ENCODE assay signal across 1 cellular context in the genomic region with DNA sequence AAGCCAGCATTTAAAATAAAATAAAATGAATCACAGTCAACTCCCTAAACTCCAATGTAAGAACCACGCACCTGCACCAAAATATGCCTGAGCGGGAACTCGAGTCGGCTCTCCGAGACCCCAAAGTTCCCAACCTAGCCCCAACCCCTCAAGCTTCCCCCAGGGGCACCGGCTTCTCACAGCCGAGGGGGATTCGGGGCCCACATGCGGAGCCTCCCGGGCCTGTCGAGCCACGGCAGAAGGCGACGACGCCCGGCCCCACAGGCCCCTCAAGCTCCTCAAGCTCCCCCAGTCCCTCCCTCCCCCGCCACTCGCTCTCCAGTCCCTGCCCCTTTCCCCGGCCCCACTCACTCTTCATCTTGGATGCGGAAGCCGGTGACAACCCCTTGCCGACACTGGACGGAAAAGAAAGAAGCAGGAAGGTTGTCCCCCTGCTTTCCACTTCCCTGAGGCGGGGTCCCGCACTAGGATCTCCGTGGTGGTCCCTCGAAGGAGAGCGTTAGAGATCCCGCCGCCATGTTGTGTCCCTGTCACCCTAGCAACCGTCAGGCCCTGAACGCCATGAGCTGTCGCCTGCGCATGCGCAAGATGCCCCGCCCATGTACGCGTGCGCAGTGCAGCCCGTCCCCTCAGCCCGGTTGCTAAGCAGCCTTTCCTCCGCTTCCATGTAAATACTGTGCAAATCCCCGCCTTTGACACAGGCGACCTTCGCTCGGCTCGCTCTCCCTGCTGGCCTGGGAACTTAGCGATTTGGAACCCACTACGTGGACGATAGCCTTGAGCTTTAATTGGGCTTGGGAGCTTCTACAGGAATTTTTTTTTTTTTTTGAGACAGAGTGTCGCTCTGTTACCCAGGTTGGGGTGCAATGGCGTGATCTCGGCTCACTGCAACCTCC.
TF ChIP-seq lines count a peak whose summit lies in the region.

A gene with protein sequence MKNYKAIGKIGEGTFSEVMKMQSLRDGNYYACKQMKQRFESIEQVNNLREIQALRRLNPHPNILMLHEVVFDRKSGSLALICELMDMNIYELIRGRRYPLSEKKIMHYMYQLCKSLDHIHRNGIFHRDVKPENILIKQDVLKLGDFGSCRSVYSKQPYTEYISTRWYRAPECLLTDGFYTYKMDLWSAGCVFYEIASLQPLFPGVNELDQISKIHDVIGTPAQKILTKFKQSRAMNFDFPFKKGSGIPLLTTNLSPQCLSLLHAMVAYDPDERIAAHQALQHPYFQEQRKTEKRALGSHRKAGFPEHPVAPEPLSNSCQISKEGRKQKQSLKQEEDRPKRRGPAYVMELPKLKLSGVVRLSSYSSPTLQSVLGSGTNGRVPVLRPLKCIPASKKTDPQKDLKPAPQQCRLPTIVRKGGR (minus strand): TSS at position 554 of the 896 bp plus-strand sequence. CDS start 196 bp downstream, at position 358.

TF ChIP-seq in HepG2, 621 proteins besides CTCF, POLR2A, EP300 and RAD21 (continued from another document and continues in another):
- no peak; the same call in 1 of the 2 replicates for TF ChIP-seq NFKB2 (CRISPR knock-in tag; IDR thresholded peaks at IDR 0.05; ENCODE audit: borderline replicate concordance)
- no peak for TF ChIP-seq SATB2 (CRISPR knock-in tag; IDR thresholded peaks at IDR 0.05)
- no peak for TF ChIP-seq ZNF430 (CRISPR knock-in tag; IDR thresholded peaks at IDR 0.05)
- TF ChIP-seq, protein P1, sequence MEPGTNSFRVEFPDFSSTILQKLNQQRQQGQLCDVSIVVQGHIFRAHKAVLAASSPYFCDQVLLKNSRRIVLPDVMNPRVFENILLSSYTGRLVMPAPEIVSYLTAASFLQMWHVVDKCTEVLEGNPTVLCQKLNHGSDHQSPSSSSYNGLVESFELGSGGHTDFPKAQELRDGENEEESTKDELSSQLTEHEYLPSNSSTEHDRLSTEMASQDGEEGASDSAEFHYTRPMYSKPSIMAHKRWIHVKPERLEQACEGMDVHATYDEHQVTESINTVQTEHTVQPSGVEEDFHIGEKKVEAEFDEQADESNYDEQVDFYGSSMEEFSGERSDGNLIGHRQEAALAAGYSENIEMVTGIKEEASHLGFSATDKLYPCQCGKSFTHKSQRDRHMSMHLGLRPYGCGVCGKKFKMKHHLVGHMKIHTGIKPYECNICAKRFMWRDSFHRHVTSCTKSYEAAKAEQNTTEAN (CRISPR knock-in tag; conservative IDR thresholded peaks at IDR 0.05): no peak
- TF ChIP-seq ISX (CRISPR knock-in tag; conservative IDR thresholded peaks at IDR 0.05): no peak
- TF ChIP-seq, protein P2, sequence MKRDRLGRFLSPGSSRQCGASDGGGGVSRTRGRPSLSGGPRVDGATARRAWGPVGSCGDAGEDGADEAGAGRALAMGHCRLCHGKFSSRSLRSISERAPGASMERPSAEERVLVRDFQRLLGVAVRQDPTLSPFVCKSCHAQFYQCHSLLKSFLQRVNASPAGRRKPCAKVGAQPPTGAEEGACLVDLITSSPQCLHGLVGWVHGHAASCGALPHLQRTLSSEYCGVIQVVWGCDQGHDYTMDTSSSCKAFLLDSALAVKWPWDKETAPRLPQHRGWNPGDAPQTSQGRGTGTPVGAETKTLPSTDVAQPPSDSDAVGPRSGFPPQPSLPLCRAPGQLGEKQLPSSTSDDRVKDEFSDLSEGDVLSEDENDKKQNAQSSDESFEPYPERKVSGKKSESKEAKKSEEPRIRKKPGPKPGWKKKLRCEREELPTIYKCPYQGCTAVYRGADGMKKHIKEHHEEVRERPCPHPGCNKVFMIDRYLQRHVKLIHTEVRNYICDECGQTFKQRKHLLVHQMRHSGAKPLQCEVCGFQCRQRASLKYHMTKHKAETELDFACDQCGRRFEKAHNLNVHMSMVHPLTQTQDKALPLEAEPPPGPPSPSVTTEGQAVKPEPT (CRISPR knock-in tag; IDR thresholded peaks at IDR 0.05; ENCODE audit: low read depth): no peak
- TF ChIP-seq FOXK1 (CRISPR knock-in tag; IDR thresholded peaks at IDR 0.05; ENCODE audit: borderline replicate concordance, low read depth): peak; percentile 88
- TF ChIP-seq, protein P3, sequence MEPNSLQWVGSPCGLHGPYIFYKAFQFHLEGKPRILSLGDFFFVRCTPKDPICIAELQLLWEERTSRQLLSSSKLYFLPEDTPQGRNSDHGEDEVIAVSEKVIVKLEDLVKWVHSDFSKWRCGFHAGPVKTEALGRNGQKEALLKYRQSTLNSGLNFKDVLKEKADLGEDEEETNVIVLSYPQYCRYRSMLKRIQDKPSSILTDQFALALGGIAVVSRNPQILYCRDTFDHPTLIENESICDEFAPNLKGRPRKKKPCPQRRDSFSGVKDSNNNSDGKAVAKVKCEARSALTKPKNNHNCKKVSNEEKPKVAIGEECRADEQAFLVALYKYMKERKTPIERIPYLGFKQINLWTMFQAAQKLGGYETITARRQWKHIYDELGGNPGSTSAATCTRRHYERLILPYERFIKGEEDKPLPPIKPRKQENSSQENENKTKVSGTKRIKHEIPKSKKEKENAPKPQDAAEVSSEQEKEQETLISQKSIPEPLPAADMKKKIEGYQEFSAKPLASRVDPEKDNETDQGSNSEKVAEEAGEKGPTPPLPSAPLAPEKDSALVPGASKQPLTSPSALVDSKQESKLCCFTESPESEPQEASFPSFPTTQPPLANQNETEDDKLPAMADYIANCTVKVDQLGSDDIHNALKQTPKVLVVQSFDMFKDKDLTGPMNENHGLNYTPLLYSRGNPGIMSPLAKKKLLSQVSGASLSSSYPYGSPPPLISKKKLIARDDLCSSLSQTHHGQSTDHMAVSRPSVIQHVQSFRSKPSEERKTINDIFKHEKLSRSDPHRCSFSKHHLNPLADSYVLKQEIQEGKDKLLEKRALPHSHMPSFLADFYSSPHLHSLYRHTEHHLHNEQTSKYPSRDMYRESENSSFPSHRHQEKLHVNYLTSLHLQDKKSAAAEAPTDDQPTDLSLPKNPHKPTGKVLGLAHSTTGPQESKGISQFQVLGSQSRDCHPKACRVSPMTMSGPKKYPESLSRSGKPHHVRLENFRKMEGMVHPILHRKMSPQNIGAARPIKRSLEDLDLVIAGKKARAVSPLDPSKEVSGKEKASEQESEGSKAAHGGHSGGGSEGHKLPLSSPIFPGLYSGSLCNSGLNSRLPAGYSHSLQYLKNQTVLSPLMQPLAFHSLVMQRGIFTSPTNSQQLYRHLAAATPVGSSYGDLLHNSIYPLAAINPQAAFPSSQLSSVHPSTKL (CRISPR knock-in tag; IDR thresholded peaks at IDR 0.05): no peak; the same call in 1 of the 2 replicates
- TF ChIP-seq IRX3 (CRISPR knock-in tag; IDR thresholded peaks at IDR 0.05; ENCODE audit: borderline replicate concordance, low read depth): no peak
- TF ChIP-seq ZNF232 (CRISPR knock-in tag; IDR thresholded peaks at IDR 0.05; ENCODE audit: borderline replicate concordance): no peak
- no peak for TF ChIP-seq NR1H2 (CRISPR knock-in tag; IDR thresholded peaks at IDR 0.05; ENCODE audit: borderline replicate concordance, low read depth)
- no peak for TF ChIP-seq MLLT10 (CRISPR knock-in tag; IDR thresholded peaks at IDR 0.05)
- TF ChIP-seq, protein P4, sequence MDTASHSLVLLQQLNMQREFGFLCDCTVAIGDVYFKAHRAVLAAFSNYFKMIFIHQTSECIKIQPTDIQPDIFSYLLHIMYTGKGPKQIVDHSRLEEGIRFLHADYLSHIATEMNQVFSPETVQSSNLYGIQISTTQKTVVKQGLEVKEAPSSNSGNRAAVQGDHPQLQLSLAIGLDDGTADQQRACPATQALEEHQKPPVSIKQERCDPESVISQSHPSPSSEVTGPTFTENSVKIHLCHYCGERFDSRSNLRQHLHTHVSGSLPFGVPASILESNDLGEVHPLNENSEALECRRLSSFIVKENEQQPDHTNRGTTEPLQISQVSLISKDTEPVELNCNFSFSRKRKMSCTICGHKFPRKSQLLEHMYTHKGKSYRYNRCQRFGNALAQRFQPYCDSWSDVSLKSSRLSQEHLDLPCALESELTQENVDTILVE (CRISPR knock-in tag; IDR thresholded peaks at IDR 0.05): peak; percentile 26; the same call in 1 of the 2 replicates
- no peak for TF ChIP-seq ZNF263 (CRISPR knock-in tag; IDR thresholded peaks at IDR 0.05)
- TF ChIP-seq TCF7 (IDR thresholded peaks at IDR 0.05; ENCODE audit: low read depth): no peak
- TF ChIP-seq, protein P5, sequence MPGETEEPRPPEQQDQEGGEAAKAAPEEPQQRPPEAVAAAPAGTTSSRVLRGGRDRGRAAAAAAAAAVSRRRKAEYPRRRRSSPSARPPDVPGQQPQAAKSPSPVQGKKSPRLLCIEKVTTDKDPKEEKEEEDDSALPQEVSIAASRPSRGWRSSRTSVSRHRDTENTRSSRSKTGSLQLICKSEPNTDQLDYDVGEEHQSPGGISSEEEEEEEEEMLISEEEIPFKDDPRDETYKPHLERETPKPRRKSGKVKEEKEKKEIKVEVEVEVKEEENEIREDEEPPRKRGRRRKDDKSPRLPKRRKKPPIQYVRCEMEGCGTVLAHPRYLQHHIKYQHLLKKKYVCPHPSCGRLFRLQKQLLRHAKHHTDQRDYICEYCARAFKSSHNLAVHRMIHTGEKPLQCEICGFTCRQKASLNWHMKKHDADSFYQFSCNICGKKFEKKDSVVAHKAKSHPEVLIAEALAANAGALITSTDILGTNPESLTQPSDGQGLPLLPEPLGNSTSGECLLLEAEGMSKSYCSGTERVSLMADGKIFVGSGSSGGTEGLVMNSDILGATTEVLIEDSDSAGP (CRISPR knock-in tag; IDR thresholded peaks at IDR 0.05; ENCODE audit: borderline replicate concordance): peak; percentile 45; the same call in 1 of the 2 replicates
- TF ChIP-seq, protein P6, sequence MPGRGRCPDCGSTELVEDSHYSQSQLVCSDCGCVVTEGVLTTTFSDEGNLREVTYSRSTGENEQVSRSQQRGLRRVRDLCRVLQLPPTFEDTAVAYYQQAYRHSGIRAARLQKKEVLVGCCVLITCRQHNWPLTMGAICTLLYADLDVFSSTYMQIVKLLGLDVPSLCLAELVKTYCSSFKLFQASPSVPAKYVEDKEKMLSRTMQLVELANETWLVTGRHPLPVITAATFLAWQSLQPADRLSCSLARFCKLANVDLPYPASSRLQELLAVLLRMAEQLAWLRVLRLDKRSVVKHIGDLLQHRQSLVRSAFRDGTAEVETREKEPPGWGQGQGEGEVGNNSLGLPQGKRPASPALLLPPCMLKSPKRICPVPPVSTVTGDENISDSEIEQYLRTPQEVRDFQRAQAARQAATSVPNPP (CRISPR knock-in tag; IDR thresholded peaks at IDR 0.05): no peak
- no peak for TF ChIP-seq JDP2 (CRISPR knock-in tag; IDR thresholded peaks at IDR 0.05; ENCODE audit: borderline replicate concordance)
- no peak for TF ChIP-seq ZNF552 (CRISPR knock-in tag; IDR thresholded peaks at IDR 0.05; ENCODE audit: borderline replicate concordance)
- TF ChIP-seq, protein P7, sequence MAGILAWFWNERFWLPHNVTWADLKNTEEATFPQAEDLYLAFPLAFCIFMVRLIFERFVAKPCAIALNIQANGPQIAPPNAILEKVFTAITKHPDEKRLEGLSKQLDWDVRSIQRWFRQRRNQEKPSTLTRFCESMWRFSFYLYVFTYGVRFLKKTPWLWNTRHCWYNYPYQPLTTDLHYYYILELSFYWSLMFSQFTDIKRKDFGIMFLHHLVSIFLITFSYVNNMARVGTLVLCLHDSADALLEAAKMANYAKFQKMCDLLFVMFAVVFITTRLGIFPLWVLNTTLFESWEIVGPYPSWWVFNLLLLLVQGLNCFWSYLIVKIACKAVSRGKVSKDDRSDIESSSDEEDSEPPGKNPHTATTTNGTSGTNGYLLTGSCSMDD (CRISPR knock-in tag; IDR thresholded peaks at IDR 0.05): no peak
- TF ChIP-seq SALL1 (CRISPR knock-in tag; IDR thresholded peaks at IDR 0.05): no peak; the same call in none of the 2 replicates
- peak; percentile 73; the same call in 1 of the 2 replicates for TF ChIP-seq GFI1 (CRISPR knock-in tag; IDR thresholded peaks at IDR 0.05; ENCODE audit: borderline replicate concordance)
- no peak for TF ChIP-seq MYNN (CRISPR knock-in tag; IDR thresholded peaks at IDR 0.05; ENCODE audit: low read depth)
- TF ChIP-seq, protein P8, sequence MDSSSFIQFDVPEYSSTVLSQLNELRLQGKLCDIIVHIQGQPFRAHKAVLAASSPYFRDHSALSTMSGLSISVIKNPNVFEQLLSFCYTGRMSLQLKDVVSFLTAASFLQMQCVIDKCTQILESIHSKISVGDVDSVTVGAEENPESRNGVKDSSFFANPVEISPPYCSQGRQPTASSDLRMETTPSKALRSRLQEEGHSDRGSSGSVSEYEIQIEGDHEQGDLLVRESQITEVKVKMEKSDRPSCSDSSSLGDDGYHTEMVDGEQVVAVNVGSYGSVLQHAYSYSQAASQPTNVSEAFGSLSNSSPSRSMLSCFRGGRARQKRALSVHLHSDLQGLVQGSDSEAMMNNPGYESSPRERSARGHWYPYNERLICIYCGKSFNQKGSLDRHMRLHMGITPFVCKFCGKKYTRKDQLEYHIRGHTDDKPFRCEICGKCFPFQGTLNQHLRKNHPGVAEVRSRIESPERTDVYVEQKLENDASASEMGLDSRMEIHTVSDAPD (CRISPR knock-in tag; IDR thresholded peaks at IDR 0.05): no peak
- TF ChIP-seq CEBPB (IDR thresholded peaks at IDR 0.05; ENCODE audit: borderline replicate concordance, low read depth, low read length): no peak
- TF ChIP-seq NFKBIZ (CRISPR knock-in tag; IDR thresholded peaks at IDR 0.05): no peak
- no peak for TF ChIP-seq CREM (IDR thresholded peaks at IDR 0.05)
- TF ChIP-seq CREM (CRISPR knock-in tag; IDR thresholded peaks at IDR 0.05): no peak
- TF ChIP-seq ZNF292 (CRISPR knock-in tag; IDR thresholded peaks at IDR 0.05; ENCODE audit: borderline replicate concordance, low read depth): no peak
- TF ChIP-seq ZNF678 (CRISPR knock-in tag; IDR thresholded peaks at IDR 0.05): no peak
- TF ChIP-seq, protein P9, sequence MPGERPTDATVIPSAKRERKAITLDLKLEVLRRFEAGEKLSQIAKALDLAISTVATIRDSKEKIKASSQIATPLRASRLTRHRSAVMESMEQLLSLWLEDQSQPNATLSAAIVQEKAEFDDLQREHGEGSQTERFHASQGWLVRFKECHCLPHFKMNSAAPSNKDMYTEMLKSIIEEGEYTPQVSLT (CRISPR knock-in tag; IDR thresholded peaks at IDR 0.05; ENCODE audit: borderline replicate concordance, low read depth): no peak
- TF ChIP-seq ZNF703 (CRISPR knock-in tag; IDR thresholded peaks at IDR 0.05; ENCODE audit: borderline replicate concordance): no peak
- no peak for TF ChIP-seq DNMT1 (CRISPR knock-in tag; IDR thresholded peaks at IDR 0.05)
- no peak for TF ChIP-seq SMARCC2 (IDR thresholded peaks at IDR 0.05)
- TF ChIP-seq HES4 (CRISPR knock-in tag; IDR thresholded peaks at IDR 0.05; ENCODE audit: borderline replicate concordance): no peak
- TF ChIP-seq PHB2 (IDR thresholded peaks at IDR 0.05; ENCODE audit: partially characterized antibody): no peak
- no peak for TF ChIP-seq SRSF1 (optimal IDR thresholded peaks at IDR 0.05; ENCODE audit: low read depth, low read length)
- no peak for TF ChIP-seq ZNF790 (CRISPR knock-in tag; IDR thresholded peaks at IDR 0.05; ENCODE audit: borderline replicate concordance)
- TF ChIP-seq HOXD1 (CRISPR knock-in tag; IDR thresholded peaks at IDR 0.05): no peak
- no peak for TF ChIP-seq ZNF317 (CRISPR knock-in tag; IDR thresholded peaks at IDR 0.05)
- no peak for TF ChIP-seq ZNF296 (CRISPR knock-in tag; conservative IDR thresholded peaks at IDR 0.05)
- TF ChIP-seq GABPB1 (CRISPR knock-in tag; IDR thresholded peaks at IDR 0.05): peak; percentile 49; the same call in 1 of the 2 replicates
- TF ChIP-seq, protein P10, sequence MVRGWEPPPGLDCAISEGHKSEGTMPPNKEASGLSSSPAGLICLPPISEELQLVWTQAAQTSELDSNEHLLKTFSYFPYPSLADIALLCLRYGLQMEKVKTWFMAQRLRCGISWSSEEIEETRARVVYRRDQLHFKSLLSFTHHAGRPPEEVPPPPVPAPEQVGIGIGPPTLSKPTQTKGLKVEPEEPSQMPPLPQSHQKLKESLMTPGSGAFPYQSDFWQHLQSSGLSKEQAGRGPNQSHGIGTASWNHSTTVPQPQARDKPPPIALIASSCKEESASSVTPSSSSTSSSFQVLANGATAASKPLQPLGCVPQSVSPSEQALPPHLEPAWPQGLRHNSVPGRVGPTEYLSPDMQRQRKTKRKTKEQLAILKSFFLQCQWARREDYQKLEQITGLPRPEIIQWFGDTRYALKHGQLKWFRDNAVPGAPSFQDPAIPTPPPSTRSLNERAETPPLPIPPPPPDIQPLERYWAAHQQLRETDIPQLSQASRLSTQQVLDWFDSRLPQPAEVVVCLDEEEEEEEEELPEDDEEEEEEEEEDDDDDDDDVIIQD (CRISPR knock-in tag; IDR thresholded peaks at IDR 0.05; ENCODE audit: low read depth): no peak
- no peak for TF ChIP-seq FOSL2 (CRISPR knock-in tag; IDR thresholded peaks at IDR 0.05)
